Comparison of ENCODE assay signal across 9 cellular contexts in genomic region chr5:181170237-181170830, GRCh38. TPM values are rescaled to one million over a fixed set of nuclear protein-coding genes. Genes with fewer than 3 reads are reported as not detected.
DNase-seq lines count a peak whose midpoint lies in the region; ATAC-seq and TF ChIP-seq lines count a peak whose summit lies in the region.
"Had no signal": no experiment of that assay in that cellular context is flagged by ENCODE, and none has a peak within 500 bp of the region (broad histone marks: within the 10 kb centered on the region; RNA-seq: fewer than 3 reads in every experiment).

No MANE protein-coding gene starts in this region.

- H3K27me3 Mint-ChIP-seq in CD14-positive monocyte (ENCODE audit: low read depth in 3 of 3), result peaks cover 87 to 94% (median 90%) of the 10 kb centered on the region in 3 donors
- H3K27me3 Mint-ChIP-seq in activated naive CD8-positive, alpha-beta T cell treated with anti-CD3 and anti-CD28 coated beads for 36 hours, result peaks cover 69% of the 10 kb centered on the region

- H3K4me3 Mint-ChIP-seq in CD14-positive monocyte, result peak overlapping the region in 1 of 2 donors; percentile 81
- H3K4me3 Mint-ChIP-seq in activated naive CD8-positive, alpha-beta T cell treated with anti-CD3 and anti-CD28 coated beads for 36 hours, result peak overlapping the region; percentile 65

- no TSS peak for BruUV-seq in HCT116 (replicated peaks; lab: Mats Ljungman, UMichigan)

- ATAC-seq in HCT116 (no peak), left colon (peak; percentile 33)

- no peaks in the 10 kb centered on the region for H3K9me2 ChIP-seq in HCT116 (ENCODE audit: insufficient read depth)

- H3K4me3 ChIP-seq in HCT116 (replicated peaks in 1 of 2; ENCODE audit: low read depth in 1 of 2, low read length in 2 of 2), result peak overlapping the region; percentile 21 to 39; a peak in 3 of 4 replicates
- H3K4me3 ChIP-seq: lung had no signal

- no peak overlapping the region for H2AFZ ChIP-seq in HCT116 (ENCODE audit: low read depth, low read length, poor library complexity, severe bottlenecking)

- peaks cover 34% of the 10 kb centered on the region for H3K4me1 Mint-ChIP-seq in CD14-positive monocyte
- H3K4me1 Mint-ChIP-seq in activated naive CD8-positive, alpha-beta T cell treated with anti-CD3 and anti-CD28 coated beads for 36 hours, result peaks cover 80% of the 10 kb centered on the region

- H3K36me3 Mint-ChIP-seq in CD14-positive monocyte, result peaks cover 4 to 14% of the 10 kb centered on the region in 2 donors
- H3K36me3 Mint-ChIP-seq in activated naive CD8-positive, alpha-beta T cell treated with anti-CD3 and anti-CD28 coated beads for 36 hours, result peaks cover 11% of the 10 kb centered on the region

- TF ChIP-seq RAD21 in HCT116 (IDR thresholded peaks at IDR 0.05; ENCODE audit: low read depth), result no peak

- intact Hi-C loops in CD14-positive monocyte (cut with micrococcal nuclease), result no loop called here
- intact Hi-C loops in HCT116 (cut with micrococcal nuclease), result loop anchor here (5.0 kb wide), 2 partner anchors 52 to 308 kb away; partner anchors contain the start of genes TRIM41 and ZFP62
- intact Hi-C loops in left colon (cut with DNase I, micrococcal nuclease), result no loop called here

- no peaks in the 10 kb centered on the region for H3K9me3 ChIP-seq in HCT116 (ENCODE audit: control insufficient read depth in 1 of 2, insufficient read depth in 1 of 2, low read depth in 1 of 2, low read length in 2 of 2)

- RAD21 ChIA-PET in HCT116 (lab: Charles Lee; ENCODE audit: low non-redundant PET in 1 of 2, low total read pairs in 2 of 2, uncharacterized antibody in 2 of 2, unreplicated experiment in 2 of 2), result no interaction called here

- peaks cover 18 to 58% of the 10 kb centered on the region in 2 experiments; a peak in 3 of 4 replicates for H3K4me1 ChIP-seq in HCT116 (ENCODE audit: control insufficient read depth in 1 of 2, insufficient read depth in 2 of 2, low read length in 2 of 2)

- H3K9me3 Mint-ChIP-seq in CD14-positive monocyte, result peaks cover 0 to 29% (median 19%) of the 10 kb centered on the region in 7 donors
- peaks cover 6% of the 10 kb centered on the region for H3K9me3 Mint-ChIP-seq in activated naive CD8-positive, alpha-beta T cell treated with anti-CD3 and anti-CD28 coated beads for 36 hours

- H3K27ac Mint-ChIP-seq in CD14-positive monocyte, result no peak overlapping the region
- peak overlapping the region; percentile 73 for H3K27ac Mint-ChIP-seq in activated naive CD8-positive, alpha-beta T cell treated with anti-CD3 and anti-CD28 coated beads for 36 hours

- peak overlapping the region; percentile 55 for H3K27ac ChIP-seq in HCT116 (ENCODE audit: low read depth, low read length)

- H3K79me2 ChIP-seq in HCT116 (ENCODE audit: insufficient read depth, low read length), result no peaks in the 10 kb centered on the region

- TF ChIP-seq POLR2A in HCT116 (IDR thresholded peaks at IDR 0.05; ENCODE audit: borderline replicate concordance, extremely low read depth, insufficient read depth, insufficient read length), result no peak

- no peaks in the 10 kb centered on the region for H3K27me3 ChIP-seq in HCT116 (ENCODE audit: insufficient read depth, low read length)

- POLR2A ChIA-PET in HCT116 (lab: Charles Lee), result interaction anchor here (0.7 to 1.0 kb wide), 3 partner anchors 34 to 52 kb away, joined by 3 to 4 read pairs (median 4); no protein-coding TSS in a partner anchor

- CTCF ChIA-PET in HCT116 (lab: Charles Lee), result interaction anchor here (0.8 kb wide), 1 partner anchor 52 kb away, joined by 3 read pairs; no protein-coding TSS in a partner anchor

- TF ChIP-seq CTCF in CD14-positive monocyte (IDR thresholded peaks at IDR 0.05), result no peak
- TF ChIP-seq CTCF in HCT116 (IDR thresholded peaks at IDR 0.05 in 2 of 3, conservative IDR thresholded peaks at IDR 0.05 in 1 of 3; ENCODE audit: borderline replicate concordance in 1 of 3, insufficient read depth in 1 of 3, low read depth in 2 of 3, low read length in 2 of 3), result no peak

- H3K9ac ChIP-seq in HCT116 (ENCODE audit: low read length), result peak overlapping the region; percentile 49

- no peaks in the 10 kb centered on the region for H3K36me3 ChIP-seq in HCT116 (ENCODE audit: control insufficient read depth in 1 of 2, insufficient read depth in 2 of 2, low read length in 2 of 2)

- H3K4me2 ChIP-seq in HCT116 (ENCODE audit: low read length), result peak overlapping the region; percentile 74

- peak; percentile 21 for DNase-seq in CD14-positive monocyte (ENCODE audit: low spot score)
- DNase-seq in HCT116 (ENCODE audit: low read depth, low spot score), result no peak
- no peak for DNase-seq in activated naive CD8-positive, alpha-beta T cell treated with anti-CD3 and anti-CD28 coated beads for 36 hours
- DNase-seq in left colon, result no peak
- DNase-seq in H4 (ENCODE audit: low spot score), result no peak
- DNase-seq in NOMO-1 treated with dmso at 0.1 percent for 144 hours (lab: John Stamatoyannopoulos, UW; ENCODE audit: unreplicated experiment), result no peak
- DNase-seq in SK-N-DZ (ENCODE audit: low spot score), result no peak
- DNase-seq in AG08396 (ENCODE audit: low spot score), result no peak

- H4K20me1 ChIP-seq in HCT116 (ENCODE audit: insufficient read depth), result no peaks in the 10 kb centered on the region

TF ChIP-seq in HCT116, 20 proteins besides CTCF, POLR2A, EP300 and RAD21 (continues in another document):
- TF ChIP-seq JUND (IDR thresholded peaks at IDR 0.05) (no peak), YY1 (IDR thresholded peaks at IDR 0.05; ENCODE audit: extremely low read depth, insufficient replicate concordance, low read depth, low read length) (no peak), ZBTB33 (IDR thresholded peaks at IDR 0.05; ENCODE audit: extremely low read depth, insufficient replicate concordance, low read length) (no peak), SP1 (IDR thresholded peaks at IDR 0.05; ENCODE audit: low read depth) (no peak), ZFX (IDR thresholded peaks at IDR 0.05) (no peak), ATF3 (IDR thresholded peaks at IDR 0.05) (no peak), TCF7L2 (IDR thresholded peaks at IDR 0.05; ENCODE audit: borderline replicate concordance, extremely low read depth, insufficient read depth, insufficient read length) (no peak), EGR1 (IDR thresholded peaks at IDR 0.05; ENCODE audit: low read depth) (no peak), CEBPB (IDR thresholded peaks at IDR 0.05; ENCODE audit: low read depth) (no peak), ELF1 (IDR thresholded peaks at IDR 0.05; ENCODE audit: borderline replicate concordance, low read depth) (no peak), SRF (IDR thresholded peaks at IDR 0.05; ENCODE audit: low read depth) (no peak)

RNA-seq across cellular contexts. Expression of gene OR2V2, which starts 22.9 kb away (rescaled TPM):
- polyA plus RNA-seq in CD14-positive monocyte, result not detected
- total RNA-seq in HCT116 (2021; ENCODE audit: unreplicated experiment) (not detected), left colon (not detected)
- polyA plus RNA-seq in HCT116 (2012), result 0.02 TPM in 1 of 2 replicates, not detected in the other
- not detected for total RNA-seq in activated naive CD8-positive, alpha-beta T cell treated with anti-CD3 and anti-CD28 coated beads for 36 hours
- not detected in 2 replicates for total RNA-seq in H4 (2014; rRNA removed; shearing (Covaris generic))
- polyA plus RNA-seq in SK-N-DZ (2014; cell fraction: cytosol; rRNA removed), result not detected in 2 replicates
- polyA plus RNA-seq in SK-N-DZ (2014; cell fraction: nucleus; rRNA removed), result not detected in 2 replicates
- total RNA-seq: lung had no signal
- polyA plus RNA-seq: lung had no signal

RNA-seq across cellular contexts. Expression of gene TRIM7, which starts 34.7 kb away (rescaled TPM):
- polyA plus RNA-seq in CD14-positive monocyte, result 10 to 100 TPM; 10.3 to 12.8 TPM
- total RNA-seq in HCT116 (2021; ENCODE audit: unreplicated experiment), result 30.2 TPM
- polyA plus RNA-seq in HCT116 (2012), result 21.9 and 25.3 TPM in 2 replicates
- total RNA-seq in activated naive CD8-positive, alpha-beta T cell treated with anti-CD3 and anti-CD28 coated beads for 36 hours, result under 1 TPM; 0.62 to 0.68 TPM
- total RNA-seq in left colon, result 10 to 100 TPM in 1 of 2 donors, 1 to 10 TPM in 1; 5.8 to 14.2 TPM
- 0.10 and 0.27 TPM in 2 replicates for total RNA-seq in H4 (2014; rRNA removed; shearing (Covaris generic))
- 0.17 and 1.8 TPM in 2 replicates for polyA plus RNA-seq in SK-N-DZ (2014; cell fraction: cytosol; rRNA removed)
- 2.4 and 4.4 TPM in 2 replicates for polyA plus RNA-seq in SK-N-DZ (2014; cell fraction: nucleus; rRNA removed)

RNA-seq across cellular contexts. Expression of gene OR2V1, which starts 39.4 kb away (rescaled TPM):
- polyA plus RNA-seq in CD14-positive monocyte, result not detected
- total RNA-seq in HCT116 (2021; ENCODE audit: unreplicated experiment) (not detected), left colon (not detected)
- polyA plus RNA-seq in HCT116 (2012), result 0.10 TPM in 1 of 2 replicates, not detected in the other
- total RNA-seq in activated naive CD8-positive, alpha-beta T cell treated with anti-CD3 and anti-CD28 coated beads for 36 hours, result not detected
- not detected in 2 replicates for total RNA-seq in H4 (2014; rRNA removed; shearing (Covaris generic))
- polyA plus RNA-seq in SK-N-DZ (2014; cell fraction: cytosol; rRNA removed), result not detected in 2 replicates
- polyA plus RNA-seq in SK-N-DZ (2014; cell fraction: nucleus; rRNA removed), result not detected in 2 replicates
- total RNA-seq: lung had no signal
- polyA plus RNA-seq: lung had no signal

RNA-seq across cellular contexts. Expression of gene TRIM41, which starts 52.7 kb away (rescaled TPM):
- under 1 TPM; 0.12 to 0.24 TPM for polyA plus RNA-seq in CD14-positive monocyte
- total RNA-seq in HCT116 (2021; ENCODE audit: unreplicated experiment), result 51.8 TPM
- polyA plus RNA-seq in HCT116 (2012), result 34.1 and 37.8 TPM in 2 replicates
- total RNA-seq in activated naive CD8-positive, alpha-beta T cell treated with anti-CD3 and anti-CD28 coated beads for 36 hours, result 10 to 100 TPM; 34.2 to 37.6 TPM
- 10 to 100 TPM; 21.5 to 32.0 TPM for total RNA-seq in left colon
- total RNA-seq in H4 (2014; rRNA removed; shearing (Covaris generic)), result 10.5 and 12.0 TPM in 2 replicates
- 12.7 and 19.2 TPM in 2 replicates for polyA plus RNA-seq in SK-N-DZ (2014; cell fraction: cytosol; rRNA removed)
- 56.8 and 82.1 TPM in 2 replicates for polyA plus RNA-seq in SK-N-DZ (2014; cell fraction: nucleus; rRNA removed)
